Comparison of ENCODE assay signal across 26 cellular contexts in genomic region chrX:48086119-48086518, GRCh38. TPM values are rescaled to one million over a fixed set of nuclear protein-coding genes. Genes with fewer than 3 reads are reported as not detected.
DNase-seq lines count a peak whose midpoint lies in the region; ATAC-seq and TF ChIP-seq lines count a peak whose summit lies in the region.
"Had no signal": no experiment of that assay in that cellular context is flagged by ENCODE, and none has a peak within 500 bp of the region (broad histone marks: within the 10 kb centered on the region; RNA-seq: fewer than 3 reads in every experiment).

No MANE protein-coding gene starts in this region.

- no peak overlapping the region for H3K9ac ChIP-seq in PC-3 (ENCODE audit: low read length)

- no peaks in the 10 kb centered on the region for H3K36me3 Mint-ChIP-seq in Calu3 (ENCODE audit: insufficient read depth, unreplicated experiment)
- H3K36me3 Mint-ChIP-seq: activated naive CD4-positive, alpha-beta T cell treated with anti-CD3 and anti-CD28 coated beads, Interleukin-2, amount 50 U/mL, for 24 hours; CD14-positive monocyte; naive B cell had no signal

- TF ChIP-seq CTCF in Calu3 (IDR thresholded peaks at IDR 0.05; ENCODE audit: unreplicated experiment) (no peak), PC-3 (conservative IDR thresholded peaks at IDR 0.05; ENCODE audit: low read depth, low read length) (no peak), choroid plexus epithelial cell (conservative IDR thresholded peaks at IDR 0.05; ENCODE audit: low read depth, low read length) (no peak), neutrophil (IDR thresholded peaks at IDR 0.05) (no peak), GM13977 (IDR thresholded peaks at IDR 0.05; ENCODE audit: extremely low read depth, insufficient read depth, missing control alignments) (no peak)

- peaks cover 30% of the 10 kb centered on the region for H3K4me1 ChIP-seq in PC-3 (ENCODE audit: insufficient read depth, low read length)
- H3K4me1 ChIP-seq in neutrophil (ENCODE audit: control insufficient read depth in 1 of 2, insufficient read depth in 1 of 2, low read depth in 1 of 2, low read length in 1 of 2), result peaks cover 11 to 44% of the 10 kb centered on the region in 2 experiments
- H3K4me1 ChIP-seq: heart right ventricle, right atrium auricular region, tibial nerve had no signal

- no peak overlapping the region for H3K4me3 Mint-ChIP-seq in Calu3 (ENCODE audit: low read depth, unreplicated experiment)
- H3K4me3 Mint-ChIP-seq: activated naive CD4-positive, alpha-beta T cell treated with anti-CD3 and anti-CD28 coated beads, Interleukin-2, amount 50 U/mL, for 24 hours; CD14-positive monocyte; central memory CD8-positive, alpha-beta T cell; naive B cell; T-helper 2 cell treated with Interferon-gamma antibody and Interleukin-4, amounts not matched to agents 5 μg/mL and 100 μg/mL, for 36 hours had no signal

- peak; percentile 69 for ATAC-seq in PC-3

- H3K4me3 ChIP-seq in PC-3 (ENCODE audit: low read length) (no peak overlapping the region), choroid plexus epithelial cell (ENCODE audit: low read depth, low read length) (no peak overlapping the region), neutrophil (ENCODE audit: low read depth in 1 of 2, low read length in 1 of 2) (no peak overlapping the region)
- H3K4me3 ChIP-seq: dorsolateral prefrontal cortex, heart right ventricle, right atrium auricular region, tibial nerve had no signal

- H3K27me3 ChIP-seq in PC-3 (ENCODE audit: low read length), result no peaks in the 10 kb centered on the region
- no peaks in the 10 kb centered on the region for H3K27me3 ChIP-seq in neutrophil
- H3K27me3 ChIP-seq: heart right ventricle, right atrium auricular region, tibial nerve had no signal

- in situ Hi-C loops in GM13977 (cut with MboI; ENCODE audit: low pct_unique_long_range_greater_than_20kb, low sequenced_read_pairs, unreplicated experiment), result loop anchor here (25.0 kb wide), 1 partner anchor 401 kb away; the partner anchor contains the start of gene FTSJ1

- no peaks in the 10 kb centered on the region for H3K9me2 ChIP-seq in PC-3 (replicated peaks; ENCODE audit: low read length)

- no peaks in the 10 kb centered on the region for H3K36me3 ChIP-seq in PC-3 (ENCODE audit: low read depth, low read length)
- H3K36me3 ChIP-seq in neutrophil, result no peaks in the 10 kb centered on the region
- H3K36me3 ChIP-seq: heart right ventricle, right atrium auricular region, tibial nerve had no signal

- no peak overlapping the region for H2AFZ ChIP-seq in PC-3 (ENCODE audit: low read length)

- CTCF ChIA-PET in Calu3 (lab: Charles Lee) (interaction anchor here (0.8 to 1.3 kb wide), 2 partner anchors 32 to 388 kb away, joined by 3 read pairs; no protein-coding TSS in a partner anchor), PC-3 (lab: Charles Lee) (no interaction called here)

- no peaks in the 10 kb centered on the region for H4K20me1 ChIP-seq in PC-3 (ENCODE audit: low read length)

- peaks cover 2% of the 10 kb centered on the region for H3K9me3 Mint-ChIP-seq in Calu3 (ENCODE audit: low read depth, unreplicated experiment)
- H3K9me3 Mint-ChIP-seq: activated naive CD4-positive, alpha-beta T cell treated with anti-CD3 and anti-CD28 coated beads, Interleukin-2, amount 50 U/mL, for 24 hours; central memory CD8-positive, alpha-beta T cell; naive B cell; T-helper 2 cell treated with Interferon-gamma antibody and Interleukin-4, amounts not matched to agents 5 μg/mL and 100 μg/mL, for 36 hours had no signal

- peaks cover 3% of the 10 kb centered on the region for H3F3A ChIP-seq in PC-3 (ENCODE audit: low read length, unreplicated experiment)

- no peaks in the 10 kb centered on the region for H3K9me3 ChIP-seq in PC-3 (ENCODE audit: low read length)
- H3K9me3 ChIP-seq in neutrophil, result no peaks in the 10 kb centered on the region
- H3K9me3 ChIP-seq: heart right ventricle, right atrium auricular region, tibial nerve had no signal

- H3K27ac ChIP-seq in PC-3 (ENCODE audit: low read length) (no peak overlapping the region), neutrophil (peak overlapping the region; percentile 80)
- H3K27ac ChIP-seq: heart right ventricle, right atrium auricular region, tibial nerve had no signal

- peaks cover 27% of the 10 kb centered on the region for H3K4me1 Mint-ChIP-seq in Calu3 (ENCODE audit: low read depth, unreplicated experiment)
- H3K4me1 Mint-ChIP-seq: activated naive CD4-positive, alpha-beta T cell treated with anti-CD3 and anti-CD28 coated beads, Interleukin-2, amount 50 U/mL, for 24 hours; central memory CD8-positive, alpha-beta T cell had no signal

- H3K27me3 Mint-ChIP-seq in Calu3 (ENCODE audit: unreplicated experiment), result no peaks in the 10 kb centered on the region
- H3K27me3 Mint-ChIP-seq: activated naive CD4-positive, alpha-beta T cell treated with anti-CD3 and anti-CD28 coated beads, Interleukin-2, amount 50 U/mL, for 24 hours; central memory CD8-positive, alpha-beta T cell had no signal

- no TSS peak for BruUV-seq in Calu3 (replicated peaks; lab: Mats Ljungman, UMichigan)
- BruUV-seq in PC-3 (replicated peaks; lab: Mats Ljungman, UMichigan), result no TSS peak

- intact Hi-C loops in Calu3 (cut with micrococcal nuclease; ENCODE audit: unreplicated experiment) (loop anchor here (10.0 kb wide), 1 partner anchor 509 kb away; the partner anchor contains the start of gene WDR13), PC-3 (cut with micrococcal nuclease) (loop anchor here (1.0 to 10.0 kb wide), 2 partner anchors 79 to 199 kb away; no protein-coding TSS in a partner anchor)

- H3K27ac Mint-ChIP-seq in Calu3 (ENCODE audit: unreplicated experiment), result peak overlapping the region; percentile 94
- H3K27ac Mint-ChIP-seq: activated naive CD4-positive, alpha-beta T cell treated with anti-CD3 and anti-CD28 coated beads, Interleukin-2, amount 50 U/mL, for 24 hours; T-helper 2 cell treated with Interferon-gamma antibody and Interleukin-4, amounts not matched to agents 5 μg/mL and 100 μg/mL, for 36 hours had no signal

- DNase-seq in Calu3 (peak; percentile 18), PC-3 (peak; percentile 59), choroid plexus epithelial cell (ENCODE audit: low read depth) (peak; percentile 1), T-helper 9 cell (no peak), GM13977 (ENCODE audit: low spot score) (no peak), Kasumi-1 (lab: John Stamatoyannopoulos, UW) (no peak), HPDE6-E6E7 (ENCODE audit: extremely low spot score) (no peak)
- DNase-seq: anterior cingulate cortex; dorsolateral prefrontal cortex; heart right ventricle; naive B cell; NCI-H1092 treated with DMSO at 0.1 percent for 48 hours; NCI-H187 treated with DMSO at 0.1 percent for 48 hours; NCI-H69; stimulated activated naive CD4-positive, alpha-beta T cell treated with Interleukin-2 at 50 U/mL for 16 hours had no signal

- H3K79me2 ChIP-seq in PC-3 (ENCODE audit: low read length), result no peaks in the 10 kb centered on the region

- POLR2A ChIA-PET in PC-3 (lab: Charles Lee; ENCODE audit: unreplicated experiment), result interaction anchor here (0.6 kb wide), 1 partner anchor 488 kb away, joined by 6 read pairs; no protein-coding TSS in a partner anchor

- H3K4me2 ChIP-seq in PC-3 (ENCODE audit: low read length), result no peak overlapping the region

RNA-seq across cellular contexts. Expression of gene ZNF630, which starts 14.7 kb away (rescaled TPM):
- total RNA-seq in Calu3 (2022) (2.6 and 2.8 TPM in 2 replicates), PC-3 (2014; rRNA removed) (2.5 and 4.4 TPM in 2 replicates)
- total RNA-seq: HT1080 had no signal

RNA-seq across cellular contexts. Expression of gene SPACA5B, which starts 44.3 kb away (rescaled TPM):
- total RNA-seq in Calu3 (2022), result not detected in 2 replicates
- total RNA-seq in PC-3 (2014; rRNA removed), result not detected in 2 replicates
- total RNA-seq: endothelial cell of umbilical vein, heart right ventricle, HT1080, mesenteric fat pad, omental fat pad, right atrium auricular region, tibial nerve had no signal

Comparison
In these comparisons a context has a peak if more than half of its experiments do, and no peak if none do; other contexts are left out.
1. DNase-seq: peak in Calu3 (single experiment), PC-3 (single experiment) and choroid plexus epithelial cell (single experiment); none in T-helper 9 cell (single experiment), GM13977 (single experiment), Kasumi-1 (0 of 2) and HPDE6-E6E7 (single experiment).